ENCODE assay signal across 8 cellular contexts in the genomic region with DNA sequence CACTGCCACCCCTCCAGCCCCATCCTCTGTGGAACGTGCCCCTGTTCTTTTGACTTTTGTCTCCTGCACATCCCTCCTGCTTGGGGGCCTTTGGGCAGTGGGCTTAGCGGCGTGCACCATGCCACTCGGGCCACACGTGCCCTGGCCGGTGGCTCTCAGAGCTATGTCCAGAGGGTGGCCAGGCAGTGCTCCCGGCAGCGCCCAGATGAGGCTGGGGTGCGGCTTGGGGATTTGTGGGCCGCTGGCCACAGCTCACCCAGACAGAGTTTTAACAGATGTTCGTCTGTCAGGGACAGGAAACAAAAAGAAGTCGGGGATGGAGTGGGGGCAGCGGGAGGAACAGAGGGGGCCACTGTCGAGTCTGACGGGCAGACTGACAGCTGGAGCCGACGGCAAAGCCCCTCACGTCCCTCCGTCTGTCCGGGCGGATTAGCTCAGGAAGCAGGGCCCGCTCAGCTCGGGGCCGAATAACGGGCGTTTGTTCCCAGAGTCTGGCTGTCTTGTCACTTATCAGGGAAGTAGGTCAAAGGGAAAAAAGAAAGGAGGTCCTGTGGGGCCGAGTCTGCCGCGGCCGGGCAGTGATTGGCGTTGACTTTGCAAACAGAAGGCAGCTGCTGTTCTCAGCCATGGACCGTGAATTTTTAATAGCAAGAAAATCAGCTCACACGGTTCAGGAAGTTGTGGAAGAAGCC.
DNase-seq lines count a peak whose midpoint lies in the region; ATAC-seq and TF ChIP-seq lines count a peak whose summit lies in the region.

No MANE protein-coding gene starts in this region.

- H3K27ac Mint-ChIP-seq in Calu3 (ENCODE audit: unreplicated experiment), result no peak overlapping the region

- H3K36me3 ChIP-seq in hepatocyte (replicated peaks; ENCODE audit: insufficient read depth, low read depth) (no peaks in the 10 kb centered on the region), skeletal muscle satellite cell (ENCODE audit: insufficient read depth, low read length) (no peaks in the 10 kb centered on the region)

- WGBS in hepatocyte (ENCODE audit: low lambda C conversion rate, missing lambda C conversion rate), result 28% methylated on average over 33 of the region's 33 CpGs

- no peaks in the 10 kb centered on the region for H3K27me3 Mint-ChIP-seq in Calu3 (ENCODE audit: unreplicated experiment)

- intact Hi-C loops in Calu3 (cut with micrococcal nuclease; ENCODE audit: unreplicated experiment), result no loop called here

- no peak overlapping the region for H3K4me3 ChIP-seq in hepatocyte
- H3K4me3 ChIP-seq in skeletal muscle satellite cell (ENCODE audit: low read length), result peak overlapping the region; percentile 29

- peaks cover 5% of the 10 kb centered on the region for H4K20me1 ChIP-seq in hepatocyte (ENCODE audit: insufficient read depth, poor library complexity, severe bottlenecking)

- DNase-seq in GM03348 (ENCODE audit: low spot score) (peak; percentile 78), hepatocyte (ENCODE audit: low spot score) (peak; percentile 62), Calu3 (no peak), DMS114 treated with DMSO at 0.1 percent for 48 hours (lab: John Stamatoyannopoulos, UW; ENCODE audit: unreplicated experiment) (no peak)
- DNase-seq in activated effector memory CD4-positive, alpha-beta T cell treated with anti-CD3 and anti-CD28 coated beads, Interleukin-2, amount 50 U/mL, for 16 hours, result no peak

- peaks cover 22% of the 10 kb centered on the region for H3K36me3 Mint-ChIP-seq in Calu3 (ENCODE audit: insufficient read depth, unreplicated experiment)

- peak overlapping the region; percentile 53 for H3K9ac ChIP-seq in skeletal muscle satellite cell (ENCODE audit: low read depth, low read length)

- H3K4me2 ChIP-seq in hepatocyte (peak overlapping the region; percentile 69), skeletal muscle satellite cell (ENCODE audit: low read length) (peak overlapping the region; percentile 68)

- H3K4me1 Mint-ChIP-seq in Calu3 (ENCODE audit: low read depth, unreplicated experiment), result peaks cover 17% of the 10 kb centered on the region

- H3K9me3 Mint-ChIP-seq in Calu3 (ENCODE audit: low read depth, unreplicated experiment), result no peaks in the 10 kb centered on the region

- no peaks in the 10 kb centered on the region for H3K9me3 ChIP-seq in hepatocyte (ENCODE audit: low read depth)
- no peaks in the 10 kb centered on the region for H3K9me3 ChIP-seq in skeletal muscle satellite cell (replicated peaks; ENCODE audit: low read length)

- no peaks in the 10 kb centered on the region for H3K27me3 ChIP-seq in hepatocyte
- H3K27me3 ChIP-seq in skeletal muscle satellite cell (ENCODE audit: control insufficient read depth, insufficient read depth, low read length), result no peaks in the 10 kb centered on the region

- H2AFZ ChIP-seq in hepatocyte, result peak overlapping the region; percentile 1

- peaks cover 53% of the 10 kb centered on the region for H3K79me2 ChIP-seq in hepatocyte

- TF ChIP-seq CTCF in hepatocyte (IDR thresholded peaks at IDR 0.05; ENCODE audit: poor library complexity), result no peak
- TF ChIP-seq CTCF in Calu3 (IDR thresholded peaks at IDR 0.05; ENCODE audit: unreplicated experiment), result no peak

- CTCF ChIA-PET in Calu3 (lab: Charles Lee), result no interaction called here

- H3K9me2 ChIP-seq in hepatocyte (replicated peaks; ENCODE audit: insufficient read depth), result no peaks in the 10 kb centered on the region

- no TSS peak for BruUV-seq in Calu3 (replicated peaks; lab: Mats Ljungman, UMichigan)

- peak overlapping the region; percentile 81 for H3K27ac ChIP-seq in angular gyrus (ENCODE audit: low read depth, low read length)
- peak overlapping the region; percentile 97 for H3K27ac ChIP-seq in hepatocyte

- no peak for ATAC-seq in GM19397 (IDR thresholded peaks at IDR 0.05; ENCODE audit: unreplicated experiment)

- H3K4me1 ChIP-seq in hepatocyte (ENCODE audit: insufficient read depth) (peaks cover 58% of the 10 kb centered on the region), skeletal muscle satellite cell (ENCODE audit: control insufficient read depth, insufficient read depth, low read length) (peaks cover 32% of the 10 kb centered on the region)

- no peak overlapping the region for H3K4me3 Mint-ChIP-seq in Calu3 (ENCODE audit: low read depth, unreplicated experiment)

Comparison
In these comparisons a context has a peak if more than half of its experiments do, and no peak if none do; other contexts are left out.
1. DNase-seq: peak in GM03348 (single experiment) and hepatocyte (single experiment); none in Calu3 (single experiment), activated effector memory CD4-positive, alpha-beta T cell treated with anti-CD3 and anti-CD28 coated beads, Interleukin-2, amount 50 U/mL, for 16 hours (single experiment) and DMS114 treated with DMSO at 0.1 percent for 48 hours (single experiment).